In the genomic region with DNA sequence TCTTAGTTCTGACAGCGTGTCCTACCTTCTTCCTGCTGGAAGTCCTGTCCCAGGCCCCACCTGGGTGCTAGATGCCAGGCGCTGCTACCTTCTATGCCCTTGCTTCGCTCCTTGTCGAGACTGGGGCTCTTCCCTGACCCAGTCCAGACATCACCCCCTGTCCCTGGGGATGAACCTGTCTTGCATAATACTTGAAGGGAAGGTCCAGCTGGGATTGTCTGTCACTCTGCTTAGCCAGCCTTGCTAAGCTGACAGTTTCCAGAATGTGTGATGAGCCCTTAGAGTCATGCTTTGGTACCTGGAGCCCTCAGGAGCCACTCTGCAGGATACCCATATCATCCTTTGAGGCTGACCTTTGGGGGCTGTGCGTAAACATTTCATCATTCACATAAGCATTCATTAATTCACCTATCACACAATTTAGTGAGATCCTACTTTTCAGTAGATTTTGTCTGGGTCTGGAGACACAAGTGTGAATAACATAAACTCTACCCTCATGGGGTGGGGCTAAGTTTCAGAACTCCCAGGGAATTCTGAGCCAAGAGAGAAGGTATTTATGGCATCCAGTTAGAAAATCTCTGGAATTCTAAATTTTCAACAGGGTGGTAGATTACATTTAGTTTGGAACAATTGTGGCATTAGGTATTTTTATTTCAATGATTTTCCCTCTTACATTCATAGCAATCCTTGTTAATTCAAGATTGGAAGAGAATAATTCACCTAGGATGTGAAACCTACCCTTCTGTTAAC, we compare ENCODE assay signal across 2 cellular contexts.
TF ChIP-seq lines count a peak whose summit lies in the region.

No MANE protein-coding gene starts in this region.

TF ChIP-seq in GM23338, 12 proteins besides CTCF, POLR2A, EP300 and RAD21:
- TF ChIP-seq STAT1 (IDR thresholded peaks at IDR 0.05; ENCODE audit: unreplicated experiment), result no peak
- TF ChIP-seq NANOG (IDR thresholded peaks at IDR 0.05; ENCODE audit: borderline replicate concordance), result no peak
- no peak for TF ChIP-seq EZH2 (IDR thresholded peaks at IDR 0.05; ENCODE audit: low read depth, unreplicated experiment)
- no peak for TF ChIP-seq CREB1 (CRISPR knock-in tag; IDR thresholded peaks at IDR 0.05; ENCODE audit: low read depth)
- no peak for TF ChIP-seq POLR2AphosphoS5 (IDR thresholded peaks at IDR 0.05; ENCODE audit: low read depth)
- no peak for TF ChIP-seq EZH2phosphoT487 (IDR thresholded peaks at IDR 0.05; ENCODE audit: unreplicated experiment)
- no peak for TF ChIP-seq ZNF114 (CRISPR knock-in tag; IDR thresholded peaks at IDR 0.05)

TF ChIP-seq in WTC11, 78 proteins besides CTCF, POLR2A, EP300 and RAD21:
- TF ChIP-seq, protein P1, sequence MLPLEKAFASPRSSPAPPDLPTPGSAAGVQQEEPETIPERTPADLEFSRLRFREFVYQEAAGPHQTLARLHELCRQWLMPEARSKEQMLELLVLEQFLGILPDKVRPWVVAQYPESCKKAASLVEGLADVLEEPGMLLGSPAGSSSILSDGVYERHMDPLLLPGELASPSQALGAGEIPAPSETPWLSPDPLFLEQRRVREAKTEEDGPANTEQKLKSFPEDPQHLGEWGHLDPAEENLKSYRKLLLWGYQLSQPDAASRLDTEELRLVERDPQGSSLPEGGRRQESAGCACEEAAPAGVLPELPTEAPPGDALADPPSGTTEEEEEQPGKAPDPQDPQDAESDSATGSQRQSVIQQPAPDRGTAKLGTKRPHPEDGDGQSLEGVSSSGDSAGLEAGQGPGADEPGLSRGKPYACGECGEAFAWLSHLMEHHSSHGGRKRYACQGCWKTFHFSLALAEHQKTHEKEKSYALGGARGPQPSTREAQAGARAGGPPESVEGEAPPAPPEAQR (CRISPR knock-in tag; IDR thresholded peaks at IDR 0.05), result no peak
- TF ChIP-seq, protein P2, sequence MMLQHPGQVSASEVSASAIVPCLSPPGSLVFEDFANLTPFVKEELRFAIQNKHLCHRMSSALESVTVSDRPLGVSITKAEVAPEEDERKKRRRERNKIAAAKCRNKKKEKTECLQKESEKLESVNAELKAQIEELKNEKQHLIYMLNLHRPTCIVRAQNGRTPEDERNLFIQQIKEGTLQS (CRISPR knock-in tag; conservative IDR thresholded peaks at IDR 0.05), result no peak
- TF ChIP-seq OVOL2 (CRISPR knock-in tag; IDR thresholded peaks at IDR 0.05; ENCODE audit: borderline replicate concordance) (no peak), JUN (CRISPR knock-in tag; IDR thresholded peaks at IDR 0.05) (no peak), GRHL2 (CRISPR knock-in tag; IDR thresholded peaks at IDR 0.05; ENCODE audit: insufficient replicate concordance, severe bottlenecking) (no peak), MYBL2 (CRISPR knock-in tag; IDR thresholded peaks at IDR 0.05) (no peak), FOXP1 (CRISPR knock-in tag; IDR thresholded peaks at IDR 0.05; ENCODE audit: borderline replicate concordance) (no peak), HMGA2 (CRISPR knock-in tag; IDR thresholded peaks at IDR 0.05) (no peak), ZNF425 (CRISPR knock-in tag; conservative IDR thresholded peaks at IDR 0.05) (no peak), ZNF138 (CRISPR knock-in tag; conservative IDR thresholded peaks at IDR 0.05) (no peak), SP1 (CRISPR knock-in tag; conservative IDR thresholded peaks at IDR 0.05) (no peak), ZNF219 (CRISPR knock-in tag; IDR thresholded peaks at IDR 0.05; ENCODE audit: borderline replicate concordance) (no peak), ZNF232 (CRISPR knock-in tag; IDR thresholded peaks at IDR 0.05) (no peak), ZNF396 (CRISPR knock-in tag; IDR thresholded peaks at IDR 0.05; ENCODE audit: borderline replicate concordance) (no peak)
- TF ChIP-seq, protein P3, sequence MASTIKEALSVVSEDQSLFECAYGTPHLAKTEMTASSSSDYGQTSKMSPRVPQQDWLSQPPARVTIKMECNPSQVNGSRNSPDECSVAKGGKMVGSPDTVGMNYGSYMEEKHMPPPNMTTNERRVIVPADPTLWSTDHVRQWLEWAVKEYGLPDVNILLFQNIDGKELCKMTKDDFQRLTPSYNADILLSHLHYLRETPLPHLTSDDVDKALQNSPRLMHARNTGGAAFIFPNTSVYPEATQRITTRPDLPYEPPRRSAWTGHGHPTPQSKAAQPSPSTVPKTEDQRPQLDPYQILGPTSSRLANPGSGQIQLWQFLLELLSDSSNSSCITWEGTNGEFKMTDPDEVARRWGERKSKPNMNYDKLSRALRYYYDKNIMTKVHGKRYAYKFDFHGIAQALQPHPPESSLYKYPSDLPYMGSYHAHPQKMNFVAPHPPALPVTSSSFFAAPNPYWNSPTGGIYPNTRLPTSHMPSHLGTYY (CRISPR knock-in tag; IDR thresholded peaks at IDR 0.05), result no peak
- TF ChIP-seq, protein P4, sequence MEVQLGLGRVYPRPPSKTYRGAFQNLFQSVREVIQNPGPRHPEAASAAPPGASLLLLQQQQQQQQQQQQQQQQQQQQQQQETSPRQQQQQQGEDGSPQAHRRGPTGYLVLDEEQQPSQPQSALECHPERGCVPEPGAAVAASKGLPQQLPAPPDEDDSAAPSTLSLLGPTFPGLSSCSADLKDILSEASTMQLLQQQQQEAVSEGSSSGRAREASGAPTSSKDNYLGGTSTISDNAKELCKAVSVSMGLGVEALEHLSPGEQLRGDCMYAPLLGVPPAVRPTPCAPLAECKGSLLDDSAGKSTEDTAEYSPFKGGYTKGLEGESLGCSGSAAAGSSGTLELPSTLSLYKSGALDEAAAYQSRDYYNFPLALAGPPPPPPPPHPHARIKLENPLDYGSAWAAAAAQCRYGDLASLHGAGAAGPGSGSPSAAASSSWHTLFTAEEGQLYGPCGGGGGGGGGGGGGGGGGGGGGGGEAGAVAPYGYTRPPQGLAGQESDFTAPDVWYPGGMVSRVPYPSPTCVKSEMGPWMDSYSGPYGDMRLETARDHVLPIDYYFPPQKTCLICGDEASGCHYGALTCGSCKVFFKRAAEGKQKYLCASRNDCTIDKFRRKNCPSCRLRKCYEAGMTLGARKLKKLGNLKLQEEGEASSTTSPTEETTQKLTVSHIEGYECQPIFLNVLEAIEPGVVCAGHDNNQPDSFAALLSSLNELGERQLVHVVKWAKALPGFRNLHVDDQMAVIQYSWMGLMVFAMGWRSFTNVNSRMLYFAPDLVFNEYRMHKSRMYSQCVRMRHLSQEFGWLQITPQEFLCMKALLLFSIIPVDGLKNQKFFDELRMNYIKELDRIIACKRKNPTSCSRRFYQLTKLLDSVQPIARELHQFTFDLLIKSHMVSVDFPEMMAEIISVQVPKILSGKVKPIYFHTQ (CRISPR knock-in tag; IDR thresholded peaks at IDR 0.05), result no peak
- TF ChIP-seq, protein P5, sequence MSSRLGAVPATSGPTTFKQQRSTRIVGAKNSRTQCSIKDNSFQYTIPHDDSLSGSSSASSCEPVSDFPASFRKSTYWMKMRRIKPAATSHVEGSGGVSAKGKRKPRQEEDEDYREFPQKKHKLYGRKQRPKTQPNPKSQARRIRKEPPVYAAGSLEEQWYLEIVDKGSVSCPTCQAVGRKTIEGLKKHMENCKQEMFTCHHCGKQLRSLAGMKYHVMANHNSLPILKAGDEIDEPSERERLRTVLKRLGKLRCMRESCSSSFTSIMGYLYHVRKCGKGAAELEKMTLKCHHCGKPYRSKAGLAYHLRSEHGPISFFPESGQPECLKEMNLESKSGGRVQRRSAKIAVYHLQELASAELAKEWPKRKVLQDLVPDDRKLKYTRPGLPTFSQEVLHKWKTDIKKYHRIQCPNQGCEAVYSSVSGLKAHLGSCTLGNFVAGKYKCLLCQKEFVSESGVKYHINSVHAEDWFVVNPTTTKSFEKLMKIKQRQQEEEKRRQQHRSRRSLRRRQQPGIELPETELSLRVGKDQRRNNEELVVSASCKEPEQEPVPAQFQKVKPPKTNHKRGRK (CRISPR knock-in tag; IDR thresholded peaks at IDR 0.05; ENCODE audit: borderline replicate concordance), result no peak
